In the genomic region with DNA sequence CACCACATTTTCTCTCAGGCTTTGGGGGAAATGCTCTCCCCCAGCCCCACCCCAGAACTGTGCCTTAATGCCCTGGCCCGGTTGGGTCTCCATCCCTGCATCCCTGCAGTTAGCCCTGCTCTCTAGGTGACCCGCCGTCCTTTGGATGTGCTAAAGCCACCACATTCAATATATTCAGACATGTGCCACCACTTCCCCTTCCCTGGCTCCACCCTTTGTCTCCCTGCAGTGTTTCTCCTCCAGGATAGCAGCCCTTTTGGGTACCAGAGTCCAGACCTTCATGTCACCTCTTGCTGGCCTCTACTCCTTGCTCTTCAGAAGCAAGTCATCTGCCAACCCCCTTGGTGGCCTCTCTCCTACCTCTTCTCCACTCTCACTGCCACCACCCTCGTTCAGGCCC, we compare ENCODE assay signal across 31 cellular contexts. TPM values are rescaled to one million over a fixed set of nuclear protein-coding genes. Genes with fewer than 3 reads are reported as not detected.
A peak's percentile ranks its signal among the peaks of the same experiment; 100 is the strongest.
DNase-seq lines count a peak whose midpoint lies in the region; ATAC-seq lines count a peak whose summit lies in the region.
"Had no signal": no experiment of that assay in that cellular context is flagged by ENCODE, and none has a peak within 500 bp of the region (broad histone marks: within the 10 kb centered on the region; RNA-seq: fewer than 3 reads in every experiment).

No MANE protein-coding gene starts in this region.

- no peaks in the 10 kb centered on the region for H3K9me3 ChIP-seq in KOPT-K1 (ENCODE audit: insufficient read depth, low read length, poor library complexity, severe bottlenecking)
- H3K9me3 ChIP-seq: left lung, MG63, Peyer's patch, thyroid gland, vagina had no signal

- H3K27ac ChIP-seq in KOPT-K1 (ENCODE audit: low read depth, low read length, poor library complexity, severe bottlenecking) = peak overlapping the region; percentile 98
- H3K27ac ChIP-seq: cardiac muscle cell, left lung, Peyer's patch, thyroid gland, vagina had no signal

- H3K36me3 ChIP-seq in KOPT-K1 (ENCODE audit: insufficient read depth, low read length) = peaks cover 36% of the 10 kb centered on the region
- H3K36me3 ChIP-seq: cardiac muscle cell, left lung, MG63, Peyer's patch, thyroid gland, vagina had no signal

- peak overlapping the region; percentile 16 for H3K27ac Mint-ChIP-seq in activated CD4-positive, alpha-beta T cell treated with anti-CD3 and anti-CD28 coated beads for 36 hours
- H3K27ac Mint-ChIP-seq in activated T-helper 1 cell treated with anti-CD3 and anti-CD28 coated beads, Interleukin-12 subunit alpha, Interleukin-12 subunit beta, Interleukin-2, Interleukin-4 antibody, amounts not matched to agents 30 ng/mL and 10 ng/mL and 1 ng/mL, durations not matched to agents 14 hours and 24 hours and 36 hours = peak overlapping the region; percentile 22
- peak overlapping the region in 7 of 10 donors; percentile 22 to 81 (median 61) for H3K27ac Mint-ChIP-seq in naive thymus-derived CD8-positive, alpha-beta T cell
- H3K27ac Mint-ChIP-seq: activated naive CD8-positive, alpha-beta T cell treated with anti-CD3 and anti-CD28 coated beads, Interleukin-2, amount 50 U/mL, for 24 hours had no signal

- H3K36me3 Mint-ChIP-seq in activated CD4-positive, alpha-beta T cell treated with anti-CD3 and anti-CD28 coated beads for 36 hours (ENCODE audit: low read depth) = peaks cover 20% of the 10 kb centered on the region
- peaks cover 55% of the 10 kb centered on the region for H3K36me3 Mint-ChIP-seq in activated T-helper 1 cell treated with anti-CD3 and anti-CD28 coated beads, Interleukin-12 subunit alpha, Interleukin-12 subunit beta, Interleukin-2, Interleukin-4 antibody, amounts not matched to agents 30 ng/mL and 10 ng/mL and 1 ng/mL, durations not matched to agents 14 hours and 24 hours and 36 hours (ENCODE audit: low read depth)
- H3K36me3 Mint-ChIP-seq in naive thymus-derived CD8-positive, alpha-beta T cell = peaks cover 0 to 30% (median 5%) of the 10 kb centered on the region in 3 donors

- no peaks in the 10 kb centered on the region for H3K9me3 Mint-ChIP-seq in activated CD4-positive, alpha-beta T cell treated with anti-CD3 and anti-CD28 coated beads for 36 hours (ENCODE audit: low read depth)
- H3K9me3 Mint-ChIP-seq in activated T-helper 1 cell treated with anti-CD3 and anti-CD28 coated beads, Interleukin-12 subunit alpha, Interleukin-12 subunit beta, Interleukin-2, Interleukin-4 antibody, amounts not matched to agents 30 ng/mL and 10 ng/mL and 1 ng/mL, durations not matched to agents 14 hours and 24 hours and 36 hours = no peaks in the 10 kb centered on the region
- no peaks in the 10 kb centered on the region for H3K9me3 Mint-ChIP-seq in naive thymus-derived CD8-positive, alpha-beta T cell
- H3K9me3 Mint-ChIP-seq: activated naive CD8-positive, alpha-beta T cell treated with anti-CD3 and anti-CD28 coated beads, Interleukin-2, amount 50 U/mL, for 24 hours had no signal

- POLR2A ChIA-PET in activated CD4-positive, alpha-beta T cell treated with anti-CD3 and anti-CD28 coated beads for 36 hours (lab: Charles Lee) = interaction anchor here (1.0 kb wide), 1 partner anchor 17 kb away, joined by 3 read pairs; no protein-coding TSS in a partner anchor
- POLR2A ChIA-PET in naive thymus-derived CD8-positive, alpha-beta T cell (lab: Charles Lee) = no interaction called here

- no peak for ATAC-seq in activated CD4-positive, alpha-beta T cell treated with anti-CD3 and anti-CD28 coated beads for 36 hours
- ATAC-seq in naive thymus-derived CD8-positive, alpha-beta T cell = no peak
- ATAC-seq: left lung, right cardiac atrium had no signal

- intact Hi-C loops in activated CD4-positive, alpha-beta T cell treated with anti-CD3 and anti-CD28 coated beads for 36 hours (cut with DNase I, micrococcal nuclease) = no loop called here
- intact Hi-C loops in activated T-helper 1 cell treated with anti-CD3 and anti-CD28 coated beads, Interleukin-12 subunit alpha, Interleukin-12 subunit beta, Interleukin-2, Interleukin-4 antibody, amounts not matched to agents 30 ng/mL and 10 ng/mL and 1 ng/mL, durations not matched to agents 14 hours and 24 hours and 36 hours (cut with micrococcal nuclease) = no loop called here

- no peak for DNase-seq in activated CD4-positive, alpha-beta T cell treated with anti-CD3 and anti-CD28 coated beads for 36 hours
- DNase-seq in activated CD4-positive, alpha-beta T cell treated with anti-CD3 and anti-CD28 coated beads for 4 hours = no peak
- no peak for DNase-seq in activated T-helper 1 cell treated with anti-CD3 and anti-CD28 coated beads, Interleukin-12 subunit alpha, Interleukin-12 subunit beta, Interleukin-2, Interleukin-4 antibody, amounts not matched to agents 30 ng/mL and 10 ng/mL and 1 ng/mL, durations not matched to agents 14 hours and 24 hours and 36 hours (ENCODE audit: low spot score)
- no peak for DNase-seq in naive thymus-derived CD8-positive, alpha-beta T cell
- DNase-seq in NCI-H1436 (lab: John Stamatoyannopoulos, UW) (no peak), C1 segment of cervical spinal cord (lab: John Stamatoyannopoulos, UW) (no peak), GF-D8 (lab: John Stamatoyannopoulos, UW) (no peak)
- DNase-seq: activated CD4-positive, alpha-beta T cell treated with anti-CD3 and anti-CD28 coated beads, Interleukin-2, amount 50 U/mL, for 4 hours; activated CD4-positive, CD25-positive, alpha-beta regulatory T cell; activated CD8-positive, alpha-beta memory T cell treated with anti-CD3 and anti-CD28 coated beads, Interleukin-2, amount 50 U/mL, for 4 hours; activated effector memory CD4-positive, alpha-beta T cell treated with Interleukin-2 at 50 U/mL for 16 hours; activated naive CD8-positive, alpha-beta T cell treated with anti-CD3 and anti-CD28 coated beads, Interleukin-2, amount 50 U/mL, for 24 hours; cortex of kidney; effector memory CD4-positive, alpha-beta T cell; erythroblast; H7; KBM-7; left lung; mesenchymal stem cell; MG63; NCI-H1436 treated with DMSO at 0.1 percent for 48 hours; NCI-H446; NCI-H748 treated with DMSO at 0.1 percent for 48 hours; Peyer's patch; right cardiac atrium; SHP77; stimulated activated CD4-positive, alpha-beta T cell treated with anti-CD3 and anti-CD28 coated beads, Interleukin-2, amount 100 ng/mL, for 24 hours; thyroid gland had no signal

- no peak overlapping the region for H3K4me3 Mint-ChIP-seq in activated CD4-positive, alpha-beta T cell treated with anti-CD3 and anti-CD28 coated beads for 36 hours
- no peak overlapping the region for H3K4me3 Mint-ChIP-seq in activated T-helper 1 cell treated with anti-CD3 and anti-CD28 coated beads, Interleukin-12 subunit alpha, Interleukin-12 subunit beta, Interleukin-2, Interleukin-4 antibody, amounts not matched to agents 30 ng/mL and 10 ng/mL and 1 ng/mL, durations not matched to agents 14 hours and 24 hours and 36 hours
- H3K4me3 Mint-ChIP-seq in naive thymus-derived CD8-positive, alpha-beta T cell = peak overlapping the region in 5 of 10 donors; percentile 6 to 81 (median 7)
- H3K4me3 Mint-ChIP-seq: activated naive CD8-positive, alpha-beta T cell treated with anti-CD3 and anti-CD28 coated beads, Interleukin-2, amount 50 U/mL, for 24 hours had no signal

- H3K27me3 Mint-ChIP-seq in activated CD4-positive, alpha-beta T cell treated with anti-CD3 and anti-CD28 coated beads for 36 hours = no peaks in the 10 kb centered on the region
- no peaks in the 10 kb centered on the region for H3K27me3 Mint-ChIP-seq in activated T-helper 1 cell treated with anti-CD3 and anti-CD28 coated beads, Interleukin-12 subunit alpha, Interleukin-12 subunit beta, Interleukin-2, Interleukin-4 antibody, amounts not matched to agents 30 ng/mL and 10 ng/mL and 1 ng/mL, durations not matched to agents 14 hours and 24 hours and 36 hours (ENCODE audit: insufficient read depth)
- H3K27me3 Mint-ChIP-seq in naive thymus-derived CD8-positive, alpha-beta T cell = no peaks in the 10 kb centered on the region
- H3K27me3 Mint-ChIP-seq: activated naive CD8-positive, alpha-beta T cell treated with anti-CD3 and anti-CD28 coated beads, Interleukin-2, amount 50 U/mL, for 24 hours had no signal

- CTCF ChIA-PET in activated CD4-positive, alpha-beta T cell treated with anti-CD3 and anti-CD28 coated beads for 36 hours (lab: Charles Lee) = interaction anchor here (0.7 to 1.5 kb wide), 2 partner anchors 14 to 369 kb away, joined by 3 to 7 read pairs; no protein-coding TSS in a partner anchor

- peaks cover 97% of the 10 kb centered on the region for H3K4me1 Mint-ChIP-seq in activated CD4-positive, alpha-beta T cell treated with anti-CD3 and anti-CD28 coated beads for 36 hours
- peaks cover 83% of the 10 kb centered on the region for H3K4me1 Mint-ChIP-seq in activated T-helper 1 cell treated with anti-CD3 and anti-CD28 coated beads, Interleukin-12 subunit alpha, Interleukin-12 subunit beta, Interleukin-2, Interleukin-4 antibody, amounts not matched to agents 30 ng/mL and 10 ng/mL and 1 ng/mL, durations not matched to agents 14 hours and 24 hours and 36 hours (ENCODE audit: low read depth)
- H3K4me1 Mint-ChIP-seq in naive thymus-derived CD8-positive, alpha-beta T cell = peaks cover 52 to 98% (median 95%) of the 10 kb centered on the region in 4 donors

RNA-seq across cellular contexts. Expression of gene RUNX1, which starts 41.8 kb away (rescaled TPM):
- total RNA-seq in activated CD4-positive, alpha-beta T cell treated with anti-CD3 and anti-CD28 coated beads for 36 hours = 10 to 100 TPM; 49.5 to 58.8 TPM
- 112 and 116 TPM in 2 replicates for total RNA-seq in activated T-helper 1 cell treated with anti-CD3 and anti-CD28 coated beads, Interleukin-12 subunit alpha, Interleukin-12 subunit beta, Interleukin-2, Interleukin-4 antibody, amounts not matched to agents 30 ng/mL and 10 ng/mL and 1 ng/mL, durations not matched to agents 14 hours and 24 hours and 36 hours
- total RNA-seq in naive thymus-derived CD8-positive, alpha-beta T cell = 10 to 100 TPM; 67.1 to 69.0 TPM
- polyA plus RNA-seq in naive thymus-derived CD8-positive, alpha-beta T cell = 10 to 100 TPM; 13.1 to 22.6 (median 15.1) TPM
- polyA plus RNA-seq: cardiac muscle cell had no signal
